Comparison of ENCODE assay signal across 22 cellular contexts in the genomic region with DNA sequence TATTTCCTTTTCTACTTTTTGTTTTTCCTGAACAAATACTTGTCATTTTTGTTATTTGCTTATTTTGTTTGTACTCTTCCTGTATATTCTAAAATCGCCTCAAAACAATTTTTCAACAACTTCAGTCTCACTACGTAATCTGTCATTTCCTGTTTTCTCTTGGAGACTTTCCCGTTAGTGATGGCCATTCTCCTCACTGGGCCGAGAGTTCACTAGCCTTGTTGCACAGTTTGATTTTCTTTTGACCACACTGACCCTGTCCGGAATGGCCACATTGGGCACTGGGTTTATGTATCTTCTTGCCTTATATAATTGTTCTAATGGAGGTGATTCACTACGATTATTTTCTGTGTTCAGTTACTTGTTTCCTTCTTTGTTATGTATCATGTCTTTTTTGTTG.
"Had no signal": no experiment of that assay in that cellular context is flagged by ENCODE, and none has a peak within 500 bp of the region (broad histone marks: within the 10 kb centered on the region; RNA-seq: fewer than 3 reads in every experiment).

No MANE protein-coding gene starts in this region.

- DNase-seq: KBM-7; NCI-H1092; NCI-H1105 treated with DMSO at 0.1 percent for 48 hours; NCI-H1417 treated with DMSO at 0.1 percent for 48 hours; NCI-H187; NCI-H2029; NCI-H2081 treated with DMSO at 0.1 percent for 48 hours; NCI-H2171; NCI-H226; NCI-H446; NCI-H510A; NCI-H524 treated with DMSO at 0.1 percent for 48 hours; NCI-H69; NCI-H774; NK-92 treated with Interleukin-12 subunit alpha and Interleukin-12 subunit beta, amount 100 ng/mL, for 24 hours; PC-3; SHP77; SK-N-SH; SW 1271 had no signal

- H3K9me3 ChIP-seq: SK-N-SH had no signal

- H3K27ac ChIP-seq: HL-60, RWPE1 had no signal

- ATAC-seq: Panc1, PC-3 had no signal
